ENCODE assay signal across 17 cellular contexts in the genomic region with DNA sequence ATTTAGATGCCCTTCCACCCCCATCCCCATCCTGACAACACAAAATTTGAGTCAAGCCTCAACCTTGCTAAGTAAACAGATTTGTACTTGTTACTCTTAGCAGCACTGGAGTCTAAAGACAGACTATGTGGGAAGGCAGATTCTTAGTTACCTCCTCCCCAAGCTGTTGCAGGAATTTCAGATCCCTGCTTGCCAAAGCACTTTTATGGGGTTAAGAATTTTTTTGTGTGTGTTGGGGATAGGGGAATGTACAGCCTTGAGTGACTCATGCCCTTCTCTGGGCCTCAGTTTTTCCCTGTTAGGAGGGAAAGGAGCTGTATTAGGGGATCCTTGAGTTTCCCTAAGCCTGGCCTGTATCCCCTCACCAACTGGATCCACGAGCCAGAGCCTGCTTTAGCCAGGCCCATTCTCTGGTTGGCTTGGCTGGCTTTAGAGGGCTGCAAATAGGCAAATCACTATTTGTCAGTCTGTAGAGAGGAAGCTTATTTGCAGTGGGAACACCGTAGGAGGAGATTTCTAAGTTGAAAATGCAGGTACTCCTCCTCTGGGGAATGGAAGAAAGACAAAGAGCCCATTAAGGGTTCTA. TPM values are rescaled to one million over a fixed set of nuclear protein-coding genes. Genes with fewer than 3 reads are reported as not detected.
DNase-seq lines count a peak whose midpoint lies in the region; ATAC-seq and TF ChIP-seq lines count a peak whose summit lies in the region.
"Had no signal": no experiment of that assay in that cellular context is flagged by ENCODE, and none has a peak within 500 bp of the region (broad histone marks: within the 10 kb centered on the region; RNA-seq: fewer than 3 reads in every experiment).

No MANE protein-coding gene starts in this region.

- no peaks in the 10 kb centered on the region for H3K27me3 Mint-ChIP-seq in stimulated activated memory B cell treated with anti-CD40 and anti-IgM and Interleukin-4, amounts not matched to agents 10 μg/mL and 1 μg/mL and 100 μg/mL, for 72 hours
- H3K27me3 Mint-ChIP-seq: activated CD4-positive, alpha-beta memory T cell treated with anti-CD3 and anti-CD28 coated beads for 36 hours; activated naive CD8-positive, alpha-beta T cell treated with anti-CD3 and anti-CD28 coated beads for 36 hours had no signal

- no peak overlapping the region for H3K4me3 ChIP-seq in dorsolateral prefrontal cortex
- H3K4me3 ChIP-seq: lung had no signal

- no peak overlapping the region for H3K27ac Mint-ChIP-seq in stimulated activated memory B cell treated with anti-CD40 and anti-IgM and Interleukin-4, amounts not matched to agents 10 μg/mL and 1 μg/mL and 100 μg/mL, for 72 hours
- H3K27ac Mint-ChIP-seq: activated CD4-positive, alpha-beta memory T cell treated with anti-CD3 and anti-CD28 coated beads for 36 hours; activated naive CD8-positive, alpha-beta T cell treated with anti-CD3 and anti-CD28 coated beads for 36 hours had no signal

- H3K9me3 Mint-ChIP-seq in stimulated activated memory B cell treated with anti-CD40 and anti-IgM and Interleukin-4, amounts not matched to agents 10 μg/mL and 1 μg/mL and 100 μg/mL, for 72 hours = no peaks in the 10 kb centered on the region
- H3K9me3 Mint-ChIP-seq: activated naive CD8-positive, alpha-beta T cell treated with anti-CD3 and anti-CD28 coated beads for 36 hours had no signal

- intact Hi-C loops in dorsolateral prefrontal cortex (cut with DNase I) = no loop called here

- DNase-seq in A172 (ENCODE audit: low spot score) (peak; percentile 11), LHCN-M2 (ENCODE audit: low read depth) (peak; percentile 45), dorsolateral prefrontal cortex (no peak), kidney tubule cell (ENCODE audit: low spot score) (peak; percentile 61), dedifferentiated amniotic fluid mesenchymal stem cell (ENCODE audit: extremely low spot score) (no peak)
- DNase-seq in activated CD4-positive, alpha-beta T cell treated with anti-CD3 and anti-CD28 coated beads for 48 hours = no peak
- DNase-seq: ACHN; activated CD4-positive, alpha-beta memory T cell treated with anti-CD3 and anti-CD28 coated beads for 36 hours; activated naive CD8-positive, alpha-beta T cell treated with anti-CD3 and anti-CD28 coated beads for 36 hours; erythroblast; GOT3; NCI-H446 had no signal

- ATAC-seq in stimulated activated memory B cell treated with anti-CD40 and anti-IgM and Interleukin-4, amounts not matched to agents 10 μg/mL and 1 μg/mL and 100 μg/mL, for 72 hours = no peak
- ATAC-seq in GM18873 (IDR thresholded peaks at IDR 0.05; ENCODE audit: low FRiP score, unreplicated experiment) = no peak

- no peaks in the 10 kb centered on the region for H3K4me1 Mint-ChIP-seq in stimulated activated memory B cell treated with anti-CD40 and anti-IgM and Interleukin-4, amounts not matched to agents 10 μg/mL and 1 μg/mL and 100 μg/mL, for 72 hours

- no peak overlapping the region for H3K4me3 Mint-ChIP-seq in stimulated activated memory B cell treated with anti-CD40 and anti-IgM and Interleukin-4, amounts not matched to agents 10 μg/mL and 1 μg/mL and 100 μg/mL, for 72 hours
- H3K4me3 Mint-ChIP-seq: activated CD4-positive, alpha-beta memory T cell treated with anti-CD3 and anti-CD28 coated beads for 36 hours; activated naive CD8-positive, alpha-beta T cell treated with anti-CD3 and anti-CD28 coated beads for 36 hours had no signal

- H3K27ac ChIP-seq in dorsolateral prefrontal cortex = peak overlapping the region in 36 of 59 donors; percentile 1 to 75 (median 30)
- H3K27ac ChIP-seq: KMS-11 had no signal

- H3K27me3 ChIP-seq in dorsolateral prefrontal cortex = no peaks in the 10 kb centered on the region

- no peak for TF ChIP-seq CTCF in dorsolateral prefrontal cortex (IDR thresholded peaks at IDR 0.05 in 54 of 56, conservative IDR thresholded peaks at IDR 0.05 in 2 of 56; ENCODE audit: low read depth in 1 of 56, partially characterized antibody in 56 of 56)

- H3K36me3 Mint-ChIP-seq in stimulated activated memory B cell treated with anti-CD40 and anti-IgM and Interleukin-4, amounts not matched to agents 10 μg/mL and 1 μg/mL and 100 μg/mL, for 72 hours = no peaks in the 10 kb centered on the region
- H3K36me3 Mint-ChIP-seq: activated CD4-positive, alpha-beta memory T cell treated with anti-CD3 and anti-CD28 coated beads for 36 hours; activated naive CD8-positive, alpha-beta T cell treated with anti-CD3 and anti-CD28 coated beads for 36 hours had no signal

RNA-seq across cellular contexts. Expression of a gene that starts 27.7 kb away (rescaled TPM):
- not detected in 2 replicates for total RNA-seq in A172 (2014; rRNA removed; shearing (Covaris generic))
- total RNA-seq in LHCN-M2 (2014; rRNA removed) = not detected in 2 replicates
- not detected for polyA plus RNA-seq in LHCN-M2 (2012)
- not detected for total RNA-seq in dorsolateral prefrontal cortex
- total RNA-seq: activated CD4-positive, alpha-beta memory T cell treated with anti-CD3 and anti-CD28 coated beads for 36 hours; activated naive CD8-positive, alpha-beta T cell treated with anti-CD3 and anti-CD28 coated beads for 36 hours; lung; pulmonary artery endothelial cell had no signal
- polyA plus RNA-seq: lung had no signal

RNA-seq across cellular contexts. Expression of a gene that starts 28.9 kb away (rescaled TPM):
- not detected in 2 replicates for total RNA-seq in A172 (2014; rRNA removed; shearing (Covaris generic))
- not detected in 2 replicates for total RNA-seq in LHCN-M2 (2014; rRNA removed)
- not detected for polyA plus RNA-seq in LHCN-M2 (2012)
- not detected for total RNA-seq in dorsolateral prefrontal cortex
- total RNA-seq: activated CD4-positive, alpha-beta memory T cell treated with anti-CD3 and anti-CD28 coated beads for 36 hours; activated naive CD8-positive, alpha-beta T cell treated with anti-CD3 and anti-CD28 coated beads for 36 hours; lung; pulmonary artery endothelial cell had no signal
- polyA plus RNA-seq: lung had no signal

Comparison
In these comparisons a context has a peak if more than half of its experiments do, and no peak if none do; other contexts are left out.
1. DNase-seq: peak in A172 (single experiment), LHCN-M2 (single experiment) and kidney tubule cell (single experiment); none in dorsolateral prefrontal cortex (0 of 10), dedifferentiated amniotic fluid mesenchymal stem cell (single experiment) and activated CD4-positive, alpha-beta T cell treated with anti-CD3 and anti-CD28 coated beads for 48 hours (single experiment).